10 cellular contexts compared by ENCODE assay signal in genomic region chr2:105822186-105822585, GRCh38.
DNase-seq lines count a peak whose midpoint lies in the region; ATAC-seq and TF ChIP-seq lines count a peak whose summit lies in the region.
"Had no signal": no experiment of that assay in that cellular context is flagged by ENCODE, and none has a peak within 500 bp of the region (broad histone marks: within the 10 kb centered on the region; RNA-seq: fewer than 3 reads in every experiment).

No MANE protein-coding gene starts in this region.

- no peaks in the 10 kb centered on the region for H3K9me3 Mint-ChIP-seq in activated T-helper 2 cell treated with anti-CD3 and anti-CD28 coated beads, Interferon-gamma antibody, Interleukin-2, Interleukin-4, amounts not matched to agents 10 μg/mL and 5 μg/mL and 100 μg/mL, durations not matched to agents 14 hours and 24 hours and 36 hours

- CTCF ChIA-PET in A673 (lab: Charles Lee) = no interaction called here

- H3K27me3 ChIP-seq in A673 (replicated peaks; ENCODE audit: insufficient read depth, low read depth, low read length, poor library complexity) = no peaks in the 10 kb centered on the region

- ATAC-seq in HG03045 (IDR thresholded peaks at IDR 0.05; ENCODE audit: unreplicated experiment) = peak; percentile 67

- peak overlapping the region; percentile 58 for H3K27ac Mint-ChIP-seq in activated T-helper 2 cell treated with anti-CD3 and anti-CD28 coated beads, Interferon-gamma antibody, Interleukin-2, Interleukin-4, amounts not matched to agents 10 μg/mL and 5 μg/mL and 100 μg/mL, durations not matched to agents 14 hours and 24 hours and 36 hours

- no peaks in the 10 kb centered on the region for H3K9me3 ChIP-seq in A673 (ENCODE audit: low read depth, low read length, poor library complexity, severe bottlenecking)

- H3K27me3 Mint-ChIP-seq in activated T-helper 2 cell treated with anti-CD3 and anti-CD28 coated beads, Interferon-gamma antibody, Interleukin-2, Interleukin-4, amounts not matched to agents 10 μg/mL and 5 μg/mL and 100 μg/mL, durations not matched to agents 14 hours and 24 hours and 36 hours (ENCODE audit: low read depth) = no peaks in the 10 kb centered on the region

- no peaks in the 10 kb centered on the region for H3K4me1 ChIP-seq in A673 (ENCODE audit: insufficient read depth, low read length, poor library complexity, severe bottlenecking)

- no peak overlapping the region for H3K4me3 ChIP-seq in A673 (ENCODE audit: low read depth, low read length, poor library complexity, severe bottlenecking)

- no peaks in the 10 kb centered on the region for H3K36me3 ChIP-seq in A673 (ENCODE audit: insufficient read depth, low read length, poor library complexity, severe bottlenecking)

- no peak overlapping the region for H3K27ac ChIP-seq in A673 (ENCODE audit: low read depth, low read length, poor library complexity, severe bottlenecking)

- peaks cover 57% of the 10 kb centered on the region for H3K36me3 Mint-ChIP-seq in activated T-helper 2 cell treated with anti-CD3 and anti-CD28 coated beads, Interferon-gamma antibody, Interleukin-2, Interleukin-4, amounts not matched to agents 10 μg/mL and 5 μg/mL and 100 μg/mL, durations not matched to agents 14 hours and 24 hours and 36 hours (ENCODE audit: low read depth)

- POLR2A ChIA-PET in A673 (lab: Charles Lee; ENCODE audit: low non-redundant PET) = no interaction called here

- BruUV-seq in A673 (replicated peaks; lab: Mats Ljungman, UMichigan) = no TSS peak

- H3K4me1 Mint-ChIP-seq in activated T-helper 2 cell treated with anti-CD3 and anti-CD28 coated beads, Interferon-gamma antibody, Interleukin-2, Interleukin-4, amounts not matched to agents 10 μg/mL and 5 μg/mL and 100 μg/mL, durations not matched to agents 14 hours and 24 hours and 36 hours (ENCODE audit: low read depth) = peaks cover 47% of the 10 kb centered on the region

- no peak for TF ChIP-seq CTCF in A673 (conservative IDR thresholded peaks at IDR 0.05; ENCODE audit: low read depth, low read length)

- intact Hi-C loops in activated T-helper 2 cell treated with anti-CD3 and anti-CD28 coated beads, Interferon-gamma antibody, Interleukin-2, Interleukin-4, amounts not matched to agents 10 μg/mL and 5 μg/mL and 100 μg/mL, durations not matched to agents 14 hours and 24 hours and 36 hours (cut with micrococcal nuclease) = loop anchor here (5.0 kb wide), 1 partner anchor 65 kb away; no protein-coding TSS in a partner anchor
- intact Hi-C loops in A673 (cut with micrococcal nuclease; ENCODE audit: unreplicated experiment) = no loop called here

- peak in 5 of 6 experiments; percentile 6 to 25 (median 17) for DNase-seq in stimulated activated naive CD4-positive, alpha-beta T cell (lab: John Stamatoyannopoulos, UW)
- no peak for DNase-seq in stimulated activated naive CD4-positive, alpha-beta T cell treated with Interleukin-2 at 50 U/mL for 16 hours (lab: John Stamatoyannopoulos, UW)
- no peak for DNase-seq in activated T-helper 2 cell treated with anti-CD3 and anti-CD28 coated beads, Interferon-gamma antibody, Interleukin-2, Interleukin-4, amounts not matched to agents 10 μg/mL and 5 μg/mL and 100 μg/mL, durations not matched to agents 14 hours and 24 hours and 36 hours (ENCODE audit: low spot score)
- DNase-seq in NCI-H226 (no peak), A673 (ENCODE audit: low spot score) (no peak), NCI-H748 (lab: John Stamatoyannopoulos, UW; ENCODE audit: unreplicated experiment) (no peak)
- no peak for DNase-seq in activated CD8-positive, alpha-beta memory T cell treated with anti-CD3 and anti-CD28 coated beads, Interleukin-2, amount 50 U/mL, for 4 hours
- DNase-seq: COR-L47, left cardiac atrium had no signal

- no peak overlapping the region for H3K4me3 Mint-ChIP-seq in activated T-helper 2 cell treated with anti-CD3 and anti-CD28 coated beads, Interferon-gamma antibody, Interleukin-2, Interleukin-4, amounts not matched to agents 10 μg/mL and 5 μg/mL and 100 μg/mL, durations not matched to agents 14 hours and 24 hours and 36 hours (ENCODE audit: low read depth)

Comparison
In these comparisons a context has a peak if more than half of its experiments do, and no peak if none do; other contexts are left out.
1. DNase-seq: peak in stimulated activated naive CD4-positive, alpha-beta T cell (5 of 6); none in stimulated activated naive CD4-positive, alpha-beta T cell treated with Interleukin-2 at 50 U/mL for 16 hours (single experiment), activated T-helper 2 cell treated with anti-CD3 and anti-CD28 coated beads, Interferon-gamma antibody, Interleukin-2, Interleukin-4, amounts not matched to agents 10 μg/mL and 5 μg/mL and 100 μg/mL, durations not matched to agents 14 hours and 24 hours and 36 hours (single experiment), NCI-H226 (single experiment), activated CD8-positive, alpha-beta memory T cell treated with anti-CD3 and anti-CD28 coated beads, Interleukin-2, amount 50 U/mL, for 4 hours (single experiment), A673 (single experiment) and NCI-H748 (single experiment).